ENCODE assay signal across 19 cellular contexts in the genomic region with DNA sequence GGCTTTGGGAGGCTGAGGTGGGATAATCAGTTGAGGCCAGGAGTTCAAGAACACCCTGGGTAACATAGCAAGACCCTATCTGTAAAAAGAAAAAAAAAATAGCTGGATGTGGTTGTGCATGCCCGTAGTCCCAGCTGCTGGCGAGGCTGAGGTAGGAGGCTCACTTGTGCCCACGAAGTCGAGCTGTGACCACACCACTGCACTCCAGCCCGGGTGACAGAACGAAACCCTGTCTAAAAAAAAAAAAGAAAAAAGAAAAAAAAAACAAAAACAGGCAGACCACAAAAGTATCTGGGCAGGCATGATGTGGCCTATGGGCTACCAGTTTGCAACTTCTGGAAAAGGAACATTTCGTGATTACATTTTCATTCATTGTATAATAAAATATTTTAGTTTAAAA. TPM values are rescaled to one million over a fixed set of nuclear protein-coding genes. Genes with fewer than 3 reads are reported as not detected.
"Had no signal": no experiment of that assay in that cellular context is flagged by ENCODE, and none has a peak within 500 bp of the region (broad histone marks: within the 10 kb centered on the region; RNA-seq: fewer than 3 reads in every experiment).

No MANE protein-coding gene starts in this region.

- H3K36me3 ChIP-seq: pancreas, suprapubic skin had no signal

- DNase-seq: activated CD4-positive, alpha-beta T cell treated with anti-CD3 and anti-CD28 coated beads, Interleukin-2, amount 50 U/mL, for 1 hour; activated naive CD4-positive, alpha-beta T cell; activated naive CD8-positive, alpha-beta T cell treated with anti-CD3 and anti-CD28 coated beads, Interleukin-2, amount 10 ng/mL, durations not matched to agents 7 days and 5 days; activated T-cell treated with anti-CD3 and anti-CD28 coated beads for 4 hours; cortex of kidney; effector memory CD4-positive, alpha-beta T cell; foreskin melanocyte; left cardiac atrium; midbrain; pancreas; stimulated activated CD4-positive, alpha-beta T cell treated with anti-CD3 and anti-CD28 coated beads, Interleukin-2, amount 100 ng/mL, for 48 hours; stimulated activated naive CD4-positive, alpha-beta T cell treated with Interleukin-2 at 50 U/mL for 16 hours; T-helper 9 cell; trophoblast cell had no signal

- ATAC-seq: activated CD4-positive, CD25-positive, alpha-beta regulatory T cell treated with anti-CD3 and anti-CD28 coated beads, Interleukin-2, amount 50 U/mL, for 24 hours; left cardiac atrium had no signal

- H3K4me3 Mint-ChIP-seq: activated naive CD8-positive, alpha-beta T cell treated with anti-CD3 and anti-CD28 coated beads, Interleukin-2, amount 10 ng/mL, durations not matched to agents 7 days and 5 days; brain had no signal

- H3K36me3 Mint-ChIP-seq: activated naive CD8-positive, alpha-beta T cell treated with anti-CD3 and anti-CD28 coated beads, Interleukin-2, amount 10 ng/mL, durations not matched to agents 7 days and 5 days; brain had no signal

- H3K4me3 ChIP-seq: lung, pancreas, suprapubic skin had no signal

- H3K27ac Mint-ChIP-seq: activated naive CD8-positive, alpha-beta T cell treated with anti-CD3 and anti-CD28 coated beads, Interleukin-2, amount 10 ng/mL, durations not matched to agents 7 days and 5 days; brain had no signal

- H3K9me3 ChIP-seq: pancreas, suprapubic skin had no signal

- H3K4me1 ChIP-seq: pancreas had no signal

- H3K27me3 ChIP-seq: pancreas, suprapubic skin had no signal

- H3K9me3 Mint-ChIP-seq: activated naive CD8-positive, alpha-beta T cell treated with anti-CD3 and anti-CD28 coated beads, Interleukin-2, amount 10 ng/mL, durations not matched to agents 7 days and 5 days; brain had no signal

- H3K27ac ChIP-seq: pancreas, suprapubic skin had no signal

- H3K27me3 Mint-ChIP-seq: activated naive CD8-positive, alpha-beta T cell treated with anti-CD3 and anti-CD28 coated beads, Interleukin-2, amount 10 ng/mL, durations not matched to agents 7 days and 5 days; brain had no signal

RNA-seq across cellular contexts. Expression of a gene that starts 38.1 kb away (rescaled TPM):
- total RNA-seq: myocyte had no signal
